In the genomic region with DNA sequence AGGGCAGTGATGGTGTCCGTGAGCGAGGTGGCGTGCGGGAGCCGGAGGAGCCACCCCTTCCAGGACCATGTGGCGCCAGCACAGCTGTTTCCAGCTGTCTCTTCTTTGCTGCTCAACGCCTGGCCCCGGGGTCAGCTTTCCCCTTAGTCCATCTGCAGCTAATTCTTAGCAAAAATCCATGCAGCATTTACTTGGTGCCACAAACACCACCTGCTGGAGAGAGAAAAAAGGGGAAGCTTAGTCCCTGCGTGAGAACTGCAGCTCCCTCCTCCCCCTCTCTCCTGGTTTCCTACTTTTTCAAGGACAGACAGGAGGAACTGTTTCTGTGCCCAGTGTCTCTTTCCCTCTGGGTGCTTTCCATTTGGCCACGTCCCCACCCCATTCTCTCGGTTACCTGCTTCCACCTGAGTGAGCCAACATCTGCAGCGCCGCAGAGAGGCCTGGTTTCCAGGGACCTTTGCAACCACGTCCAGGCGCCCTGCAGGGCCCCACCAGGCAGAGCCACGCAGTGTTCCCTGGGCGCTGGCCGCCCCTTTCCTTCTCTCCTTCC, we compare ENCODE assay signal across 1 cellular context.
TF ChIP-seq lines count a peak whose summit lies in the region.

No MANE protein-coding gene starts in this region.

TF ChIP-seq in H1, 55 proteins besides CTCF, POLR2A, EP300 and RAD21:
- TF ChIP-seq E2F6 (IDR thresholded peaks at IDR 0.05) (no peak), TCF12 (IDR thresholded peaks at IDR 0.05; ENCODE audit: low read depth, low read length) (no peak)
